8 cellular contexts compared by ENCODE assay signal in genomic region chr4:7070729-7071511, GRCh38. TPM values are rescaled to one million over a fixed set of nuclear protein-coding genes. Genes with fewer than 3 reads are reported as not detected.
DNase-seq lines count a peak whose midpoint lies in the region; ATAC-seq, FAIRE-seq and TF ChIP-seq lines count a peak whose summit lies in the region.

No MANE protein-coding gene starts in this region.

- H3K27me3 ChIP-seq in WERI-Rb-1 (ENCODE audit: insufficient read depth, low read depth, severe bottlenecking): no peaks in the 10 kb centered on the region

- POLR2A ChIA-PET in MCF 10A (lab: Yijun Ruan, JAX): interaction anchor here (0.5 to 8.0 kb wide), 11 partner anchors 27 to 396 kb away, joined by 3 to 165 read pairs (median 4); partner anchors contain the start of genes BLOC1S4, TADA2B and TBC1D14

- H3K27me3 Mint-ChIP-seq in MCF 10A (ENCODE audit: insufficient read depth, unreplicated experiment): peaks cover 14% of the 10 kb centered on the region

- no peak overlapping the region for H3K27ac Mint-ChIP-seq in MCF 10A (ENCODE audit: low read depth, unreplicated experiment)

- H3K36me3 Mint-ChIP-seq in MCF 10A (ENCODE audit: insufficient read depth, unreplicated experiment): no peaks in the 10 kb centered on the region

- H3K9me3 Mint-ChIP-seq in MCF 10A (ENCODE audit: unreplicated experiment): no peaks in the 10 kb centered on the region

- H3K36me3 ChIP-seq in WERI-Rb-1: peaks cover 7% of the 10 kb centered on the region

- ATAC-seq in HG02885 (IDR thresholded peaks at IDR 0.05; ENCODE audit: poor library complexity, unreplicated experiment) (peak; percentile 31), GM19395 (IDR thresholded peaks at IDR 0.05; ENCODE audit: unreplicated experiment) (no peak)

- DNase-seq in NCI-H2171 treated with DMSO at 0.1 percent for 48 hours (lab: John Stamatoyannopoulos, UW) (peak; percentile 84), WERI-Rb-1 (peak; percentile 90), MCF 10A (ENCODE audit: unreplicated experiment) (peak; percentile 78)
- DNase-seq in stimulated activated CD4-positive, alpha-beta T cell treated with anti-CD3 and anti-CD28 coated beads, Interleukin-1b, Interleukin-23, amount 100 ng/mL, for 24 hours (ENCODE audit: low read depth in 4 of 4, low spot score in 1 of 4): peak; percentile 73 to 82 (median 76)

- BruUV-seq in MCF 10A (replicated peaks; lab: Mats Ljungman, UMichigan): no TSS peak

- intact Hi-C loops in MCF 10A (cut with micrococcal nuclease): loop anchor here (1.0 to 5.0 kb wide), 4 partner anchors 97 to 351 kb away; no protein-coding TSS in a partner anchor

- H3K9me3 ChIP-seq in WERI-Rb-1 (ENCODE audit: severe bottlenecking): no peaks in the 10 kb centered on the region

- peak; percentile 56 for FAIRE-seq in islet of Langerhans (lab: Jason Lieb, UNC)

- no peak overlapping the region for H3K4me3 Mint-ChIP-seq in MCF 10A (ENCODE audit: unreplicated experiment)

- peaks cover 13% of the 10 kb centered on the region for H3K4me1 Mint-ChIP-seq in MCF 10A (ENCODE audit: insufficient read depth, unreplicated experiment)

- TF ChIP-seq CTCF in GM12873 (IDR thresholded peaks at IDR 0.05; ENCODE audit: insufficient read depth, low read depth, low read length, missing control alignments): peak; percentile 99
- TF ChIP-seq CTCF in WERI-Rb-1 (IDR thresholded peaks at IDR 0.05; ENCODE audit: low read depth, low read length): peak; percentile 99
- peak; percentile 94 for TF ChIP-seq CTCF in MCF 10A (IDR thresholded peaks at IDR 0.05; ENCODE audit: unreplicated experiment)

- no peak overlapping the region; the same call in 1 of the 2 replicates for H3K4me3 ChIP-seq in WERI-Rb-1 (ENCODE audit: low read depth, low read length)

- CTCF ChIA-PET in MCF 10A (lab: Yijun Ruan, JAX): interaction anchor here (0.6 to 13.0 kb wide), 50 partner anchors 9 to 433 kb away, joined by 3 to 98 read pairs (median 4); partner anchors contain the start of gene TADA2B

- H3K27ac ChIP-seq in WERI-Rb-1: no peak overlapping the region

RNA-seq across cellular contexts. Expression of gene GRPEL1, which starts 3.1 kb away (rescaled TPM):
- total RNA-seq in MCF 10A (2022): 73.0 and 82.9 TPM in 2 replicates

RNA-seq across cellular contexts. Expression of gene TADA2B, which starts 27.7 kb away (rescaled TPM):
- total RNA-seq in MCF 10A (2022): 29.5 and 31.8 TPM in 2 replicates
